21 cellular contexts compared by ENCODE assay signal in the genomic region with DNA sequence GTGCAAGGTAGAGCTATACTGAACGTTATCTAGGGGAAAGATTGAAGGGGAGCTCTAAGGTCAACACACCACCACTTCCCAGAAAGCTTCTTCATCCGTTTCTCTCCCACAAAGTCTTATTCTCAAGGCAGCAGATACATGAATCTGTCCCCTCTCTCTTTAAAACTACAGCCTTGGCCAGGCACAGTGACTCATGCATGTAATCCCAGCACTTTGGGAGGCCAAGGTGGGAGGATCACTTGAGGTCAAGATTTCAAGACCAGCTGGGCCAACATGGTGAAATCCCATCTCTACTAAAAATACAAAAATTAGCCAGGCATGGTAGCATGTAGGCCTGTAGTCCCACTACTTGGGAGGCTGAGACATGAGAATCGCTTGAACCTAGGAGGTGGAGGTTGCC. TPM values are rescaled to one million over a fixed set of nuclear protein-coding genes. Genes with fewer than 3 reads are reported as not detected.
DNase-seq lines count a peak whose midpoint lies in the region; ATAC-seq, FAIRE-seq and TF ChIP-seq lines count a peak whose summit lies in the region.
"Had no signal": no experiment of that assay in that cellular context is flagged by ENCODE, and none has a peak within 500 bp of the region (broad histone marks: within the 10 kb centered on the region; RNA-seq: fewer than 3 reads in every experiment).

No MANE protein-coding gene starts in this region.

- no peaks in the 10 kb centered on the region for H3K9me1 ChIP-seq in endothelial cell of umbilical vein (replicated peaks; ENCODE audit: control insufficient read depth, extremely low read depth, insufficient read depth, low read length)

- no peak overlapping the region for H3K4me3 ChIP-seq in PC-9
- H3K4me3 ChIP-seq in endothelial cell of umbilical vein (replicated peaks in 1 of 3; ENCODE audit: insufficient read depth in 1 of 3, low read depth in 1 of 3, low read length in 3 of 3): no peak overlapping the region
- H3K4me3 ChIP-seq in lung: no peak overlapping the region
- no peak overlapping the region for H3K4me3 ChIP-seq in CD4-positive, alpha-beta memory T cell (ENCODE audit: low read length in 2 of 2)
- H3K4me3 ChIP-seq in BE2C (ENCODE audit: low read depth, low read length): no peak overlapping the region
- H3K4me3 ChIP-seq: thyroid gland had no signal

- no peak for ATAC-seq in lung (ENCODE audit: insufficient read depth, low FRiP score)
- ATAC-seq in GM19023 (IDR thresholded peaks at IDR 0.05; ENCODE audit: unreplicated experiment): no peak
- ATAC-seq: natural killer cell had no signal

- dilution Hi-C loops in endothelial cell of umbilical vein (cut with MboI; ENCODE audit: extremely low pct_ligation_motif_present, low sequenced_read_pairs): no loop called here

- H3K9me3 Mint-ChIP-seq in CD4-positive, alpha-beta memory T cell: peaks cover 0 to 2% (median 0%) of the 10 kb centered on the region in 8 donors
- H3K9me3 Mint-ChIP-seq: activated CD4-positive, alpha-beta T cell treated with anti-CD3 and anti-CD28 coated beads, Interleukin-2, amount 10 ng/mL, durations not matched to agents 7 days and 5 days; CD4-positive, alpha-beta T cell; memory B cell; natural killer cell had no signal

- H3K36me3 ChIP-seq in PC-9 (ENCODE audit: low read depth) (no peaks in the 10 kb centered on the region), endothelial cell of umbilical vein (ENCODE audit: control insufficient read depth in 2 of 2, extremely low read depth in 1 of 2, insufficient read depth in 2 of 2, low read length in 2 of 2) (no peaks in the 10 kb centered on the region), lung (ENCODE audit: control insufficient read depth in 2 of 2, insufficient read depth in 2 of 2, low read length in 2 of 2) (peaks cover 0 to 2% of the 10 kb centered on the region in 2 donors), BE2C (no peaks in the 10 kb centered on the region)
- H3K36me3 ChIP-seq in CD4-positive, alpha-beta memory T cell (ENCODE audit: insufficient read depth, low read length): no peaks in the 10 kb centered on the region
- H3K36me3 ChIP-seq: thyroid gland had no signal

- CTCF ChIA-PET in PC-9 (lab: Charles Lee) (no interaction called here), endothelial cell of umbilical vein (lab: Charles Lee) (no interaction called here)
- CTCF ChIA-PET in CD4-positive, alpha-beta memory T cell (lab: Charles Lee; ENCODE audit: partially characterized antibody): no interaction called here

- POLR2A ChIA-PET in PC-9 (lab: Charles Lee; ENCODE audit: unreplicated experiment) (no interaction called here), endothelial cell of umbilical vein (lab: Charles Lee) (no interaction called here)
- POLR2A ChIA-PET in CD4-positive, alpha-beta memory T cell (lab: Charles Lee; ENCODE audit: partially characterized antibody): no interaction called here

- H4K20me1 ChIP-seq in PC-9 (ENCODE audit: insufficient read depth) (no peaks in the 10 kb centered on the region), endothelial cell of umbilical vein (replicated peaks; ENCODE audit: control insufficient read depth, extremely low read depth, insufficient read depth, low read length) (no peaks in the 10 kb centered on the region)

- no TSS peak for BruUV-seq in PC-9 (replicated peaks; lab: Mats Ljungman, UMichigan)
- BruUV-seq in endothelial cell of umbilical vein (replicated peaks; lab: Mats Ljungman, UMichigan): no TSS peak

- H3F3A ChIP-seq in PC-9 (ENCODE audit: insufficient read depth, low read depth): peaks cover 7% of the 10 kb centered on the region; the same call in 1 of the 2 replicates

- intact Hi-C loops in PC-9 (cut with micrococcal nuclease; ENCODE audit: unreplicated experiment) (no loop called here), endothelial cell of umbilical vein (cut with micrococcal nuclease) (loop anchor here (1.0 kb wide), 1 partner anchor 8 kb away; a partner anchor contains a TSS), posterior vena cava (cut with DNase I) (no loop called here)
- intact Hi-C loops in CD4-positive, alpha-beta memory T cell (cut with micrococcal nuclease): no loop called here

- no peaks in the 10 kb centered on the region for H3K9me2 ChIP-seq in PC-9 (ENCODE audit: insufficient read depth)

- H3K4me2 ChIP-seq in PC-9: peak overlapping the region; percentile 18; the same call in 1 of the 2 replicates
- H3K4me2 ChIP-seq in endothelial cell of umbilical vein (ENCODE audit: insufficient read depth, low read length): peak overlapping the region; percentile 52

- H3K9ac ChIP-seq in endothelial cell of umbilical vein (replicated peaks; ENCODE audit: extremely low read depth, insufficient read depth, low read length): no peak overlapping the region

- H2AFZ ChIP-seq in PC-9 (no peak overlapping the region), endothelial cell of umbilical vein (ENCODE audit: low read depth, low read length) (no peak overlapping the region)

- H3K9me3 ChIP-seq in PC-9 (ENCODE audit: insufficient read depth, low read depth) (no peaks in the 10 kb centered on the region), endothelial cell of umbilical vein (replicated peaks; ENCODE audit: control insufficient read depth, insufficient read depth, low read length) (no peaks in the 10 kb centered on the region), lung (ENCODE audit: control insufficient read depth in 2 of 2, insufficient read depth in 1 of 2, low read length in 1 of 2) (peaks cover 0 to 2% of the 10 kb centered on the region in 2 donors), BE2C (no peaks in the 10 kb centered on the region)
- no peaks in the 10 kb centered on the region for H3K9me3 ChIP-seq in CD4-positive, alpha-beta memory T cell (ENCODE audit: control insufficient read depth in 1 of 2, low read length in 2 of 2)
- H3K9me3 ChIP-seq: thyroid gland had no signal

- H3K27me3 ChIP-seq in PC-9 (ENCODE audit: insufficient read depth, low read depth): no peaks in the 10 kb centered on the region
- no peaks in the 10 kb centered on the region for H3K27me3 ChIP-seq in endothelial cell of umbilical vein (ENCODE audit: control insufficient read depth in 2 of 2, insufficient read depth in 2 of 2, low read length in 2 of 2)
- H3K27me3 ChIP-seq in lung (ENCODE audit: control insufficient read depth, insufficient read depth): no peaks in the 10 kb centered on the region
- H3K27me3 ChIP-seq in CD4-positive, alpha-beta memory T cell (ENCODE audit: insufficient read depth, low read length): no peaks in the 10 kb centered on the region
- no peaks in the 10 kb centered on the region for H3K27me3 ChIP-seq in BE2C
- H3K27me3 ChIP-seq: thyroid gland had no signal

- TF ChIP-seq CTCF in PC-9 (conservative IDR thresholded peaks at IDR 0.05) (no peak), endothelial cell of umbilical vein (IDR thresholded peaks at IDR 0.05; ENCODE audit: extremely low read depth in 1 of 2, insufficient read depth in 1 of 2, low read depth in 1 of 2, low read length in 2 of 2) (no peak), lung (IDR thresholded peaks at IDR 0.05; ENCODE audit: control extremely low read depth, extremely low read depth) (no peak), BE2C (IDR thresholded peaks at IDR 0.05; ENCODE audit: low read depth, low read length) (no peak)

- H3K4me1 ChIP-seq in PC-9 (replicated peaks; ENCODE audit: insufficient read depth) (peaks cover 15% of the 10 kb centered on the region), endothelial cell of umbilical vein (ENCODE audit: control insufficient read depth, extremely low read depth, insufficient read depth, low read length) (peaks cover 28% of the 10 kb centered on the region), lung (ENCODE audit: control insufficient read depth in 2 of 2, insufficient read depth in 2 of 2, low read length in 2 of 2) (peaks cover 0 to 2% of the 10 kb centered on the region in 2 donors), BE2C (no peaks in the 10 kb centered on the region)
- H3K4me1 ChIP-seq in CD4-positive, alpha-beta memory T cell (ENCODE audit: insufficient read depth, low read length): no peaks in the 10 kb centered on the region

- peaks cover 15 to 17% of the 10 kb centered on the region in 2 donors for H3K27me3 Mint-ChIP-seq in CD4-positive, alpha-beta memory T cell

- no peak overlapping the region for H3K27ac Mint-ChIP-seq in CD4-positive, alpha-beta memory T cell
- H3K27ac Mint-ChIP-seq: activated CD4-positive, alpha-beta T cell treated with anti-CD3 and anti-CD28 coated beads, Interleukin-2, amount 10 ng/mL, durations not matched to agents 7 days and 5 days; CD4-positive, alpha-beta T cell; memory B cell; natural killer cell had no signal

- no peak for TF ChIP-seq POLR2A in endothelial cell of umbilical vein (IDR thresholded peaks at IDR 0.05; ENCODE audit: low read depth, low read length)

- no peak for FAIRE-seq in endothelial cell of umbilical vein (lab: Jason Lieb, UNC)
- FAIRE-seq: islet of Langerhans, TTC549 had no signal

- H3K79me2 ChIP-seq in PC-9 (ENCODE audit: low read depth): no peaks in the 10 kb centered on the region
- no peaks in the 10 kb centered on the region for H3K79me2 ChIP-seq in endothelial cell of umbilical vein (ENCODE audit: control insufficient read depth, insufficient read depth, low read length)

- no peaks in the 10 kb centered on the region for H3K36me3 Mint-ChIP-seq in CD4-positive, alpha-beta memory T cell
- H3K36me3 Mint-ChIP-seq: memory B cell, natural killer cell had no signal

- H3K4me3 Mint-ChIP-seq in CD4-positive, alpha-beta memory T cell: no peak overlapping the region
- H3K4me3 Mint-ChIP-seq: activated CD4-positive, alpha-beta T cell treated with anti-CD3 and anti-CD28 coated beads, Interleukin-2, amount 10 ng/mL, durations not matched to agents 7 days and 5 days; CD4-positive, alpha-beta T cell; memory B cell; natural killer cell had no signal

- peak; percentile 24 for DNase-seq in A172 (ENCODE audit: low spot score)
- no peak for DNase-seq in PC-9
- DNase-seq in endothelial cell of umbilical vein (ENCODE audit: low read depth, low spot score): no peak
- DNase-seq in lung (ENCODE audit: low spot score): no peak
- DNase-seq in CD4-positive, alpha-beta memory T cell: no peak
- DNase-seq in BE2C: no peak
- no peak for DNase-seq in posterior vena cava (ENCODE audit: low spot score)
- DNase-seq: activated CD4-positive, alpha-beta T cell treated with anti-CD3 and anti-CD28 coated beads, Interleukin-2, amount 10 ng/mL, durations not matched to agents 7 days and 5 days; activated CD8-positive, alpha-beta memory T cell treated with anti-CD3 and anti-CD28 coated beads, Interleukin-2, amount 50 U/mL, for 4 hours; CD4-positive, alpha-beta T cell; head of caudate nucleus; natural killer cell; NCI-H1694; posterior cingulate gyrus; stimulated activated CD4-positive, alpha-beta T cell treated with anti-CD3 and anti-CD28 coated beads, Interleukin-12 subunit alpha, Interleukin-12 subunit beta, amount 100 ng/mL, for 4 hours; thyroid gland had no signal

- H3K4me1 Mint-ChIP-seq in CD4-positive, alpha-beta memory T cell: no peaks in the 10 kb centered on the region
- H3K4me1 Mint-ChIP-seq: activated CD4-positive, alpha-beta T cell treated with anti-CD3 and anti-CD28 coated beads, Interleukin-2, amount 10 ng/mL, durations not matched to agents 7 days and 5 days; memory B cell; natural killer cell had no signal

- WGBS in lung, 2 donors: 62 to 76% methylated on average over 3 of the region's 3 CpGs

- H3K27ac ChIP-seq in PC-9 (no peak overlapping the region), endothelial cell of umbilical vein (ENCODE audit: insufficient read depth, low read depth, low read length) (no peak overlapping the region), lung (ENCODE audit: low read depth in 1 of 2, low read length in 1 of 2) (peak overlapping the region; percentile 1 to 41)
- H3K27ac ChIP-seq in CD4-positive, alpha-beta memory T cell (ENCODE audit: low read depth, low read length): no peak overlapping the region

RNA-seq across cellular contexts. Expression of a gene that starts 8.1 kb away (rescaled TPM):
- 0.29 and 0.98 TPM in 2 replicates for total RNA-seq in A172 (2014; rRNA removed; shearing (Covaris generic))
- total RNA-seq in PC-9 (2021) (not detected in 2 replicates), endothelial cell of umbilical vein (2.3 and 3.7 TPM in 2 replicates), lung (10 to 100 TPM; 20.4 to 23.5 TPM), posterior vena cava (10 to 100 TPM in 1 of 2 donors, 1 to 10 TPM in 1; 5.9 to 14.3 TPM)
- polyA plus RNA-seq in endothelial cell of umbilical vein (2.4 and 3.2 TPM in 2 replicates), lung (10 to 100 TPM in 1 of 2 donors, 1 to 10 TPM in 1; 7.2 to 13.0 TPM)
- polyA plus RNA-seq in endothelial cell of umbilical vein (2011; cell fraction: cytosol; rRNA removed): 1.1 and 1.9 TPM in 2 replicates
- 2.1 and 2.9 TPM in 2 replicates for polyA plus RNA-seq in endothelial cell of umbilical vein (2011; cell fraction: nucleus; rRNA removed)
- 0.41 TPM in 1 of 2 replicates, not detected in the other for polyA plus RNA-seq in endothelial cell of umbilical vein (2012)
- 2.0 and 3.0 TPM in 2 replicates for polyA minus RNA-seq in endothelial cell of umbilical vein
- not detected for polyA minus RNA-seq in endothelial cell of umbilical vein (2011; cell fraction: cytosol; rRNA and poly(A)+ RNA removed)
- 2.1 and 2.7 TPM in 2 replicates for polyA minus RNA-seq in endothelial cell of umbilical vein (2011; cell fraction: nucleus; rRNA and poly(A)+ RNA removed)
- not detected for total RNA-seq in CD4-positive, alpha-beta memory T cell
- polyA plus RNA-seq in CD4-positive, alpha-beta memory T cell: not detected
- not detected for polyA plus RNA-seq in BE2C (2012; ENCODE audit: insufficient read depth, insufficient read length, low read depth)
- total RNA-seq: A673; activated CD4-positive, alpha-beta T cell treated with anti-CD3 and anti-CD28 coated beads, Interleukin-2, amount 10 ng/mL, durations not matched to agents 7 days and 5 days; CD4-positive, alpha-beta T cell; natural killer cell had no signal

RNA-seq across cellular contexts. Expression of a gene that starts 35.4 kb away (rescaled TPM):
- not detected in 2 replicates for total RNA-seq in A172 (2014; rRNA removed; shearing (Covaris generic))
- total RNA-seq in PC-9 (2021): not detected in 2 replicates
- total RNA-seq in endothelial cell of umbilical vein: not detected in 2 replicates
- polyA plus RNA-seq in endothelial cell of umbilical vein: 0.03 TPM in 1 of 2 replicates, not detected in the other
- polyA plus RNA-seq in endothelial cell of umbilical vein (2011; cell fraction: cytosol; rRNA removed): not detected in 2 replicates
- not detected in 2 replicates for polyA plus RNA-seq in endothelial cell of umbilical vein (2011; cell fraction: nucleus; rRNA removed)
- not detected in 2 replicates for polyA plus RNA-seq in endothelial cell of umbilical vein (2012)
- not detected in 2 replicates for polyA minus RNA-seq in endothelial cell of umbilical vein
- polyA minus RNA-seq in endothelial cell of umbilical vein (2011; cell fraction: cytosol; rRNA and poly(A)+ RNA removed): not detected
- polyA minus RNA-seq in endothelial cell of umbilical vein (2011; cell fraction: nucleus; rRNA and poly(A)+ RNA removed): not detected in 2 replicates
- 1 to 10 TPM; 1.3 TPM for total RNA-seq in lung
- 1 to 10 TPM in 1 of 2 donors, under 1 TPM in 1; 0.25 to 1.1 TPM for polyA plus RNA-seq in lung
- total RNA-seq in CD4-positive, alpha-beta memory T cell: not detected
- polyA plus RNA-seq in CD4-positive, alpha-beta memory T cell: not detected
- not detected for polyA plus RNA-seq in BE2C (2012; ENCODE audit: insufficient read depth, insufficient read length, low read depth)
- 1 to 10 TPM; 1.4 to 1.5 TPM for total RNA-seq in posterior vena cava
- total RNA-seq: A673; activated CD4-positive, alpha-beta T cell treated with anti-CD3 and anti-CD28 coated beads, Interleukin-2, amount 10 ng/mL, durations not matched to agents 7 days and 5 days; CD4-positive, alpha-beta T cell; natural killer cell had no signal

Comparison
In these comparisons a context has a peak if more than half of its experiments do, and no peak if none do; other contexts are left out.
1. H3K27ac ChIP-seq: peak in lung (2 of 2); none in PC-9 (single experiment), endothelial cell of umbilical vein (single experiment) and CD4-positive, alpha-beta memory T cell (single experiment).